ENCODE assay signal across 11 cellular contexts in the genomic region with DNA sequence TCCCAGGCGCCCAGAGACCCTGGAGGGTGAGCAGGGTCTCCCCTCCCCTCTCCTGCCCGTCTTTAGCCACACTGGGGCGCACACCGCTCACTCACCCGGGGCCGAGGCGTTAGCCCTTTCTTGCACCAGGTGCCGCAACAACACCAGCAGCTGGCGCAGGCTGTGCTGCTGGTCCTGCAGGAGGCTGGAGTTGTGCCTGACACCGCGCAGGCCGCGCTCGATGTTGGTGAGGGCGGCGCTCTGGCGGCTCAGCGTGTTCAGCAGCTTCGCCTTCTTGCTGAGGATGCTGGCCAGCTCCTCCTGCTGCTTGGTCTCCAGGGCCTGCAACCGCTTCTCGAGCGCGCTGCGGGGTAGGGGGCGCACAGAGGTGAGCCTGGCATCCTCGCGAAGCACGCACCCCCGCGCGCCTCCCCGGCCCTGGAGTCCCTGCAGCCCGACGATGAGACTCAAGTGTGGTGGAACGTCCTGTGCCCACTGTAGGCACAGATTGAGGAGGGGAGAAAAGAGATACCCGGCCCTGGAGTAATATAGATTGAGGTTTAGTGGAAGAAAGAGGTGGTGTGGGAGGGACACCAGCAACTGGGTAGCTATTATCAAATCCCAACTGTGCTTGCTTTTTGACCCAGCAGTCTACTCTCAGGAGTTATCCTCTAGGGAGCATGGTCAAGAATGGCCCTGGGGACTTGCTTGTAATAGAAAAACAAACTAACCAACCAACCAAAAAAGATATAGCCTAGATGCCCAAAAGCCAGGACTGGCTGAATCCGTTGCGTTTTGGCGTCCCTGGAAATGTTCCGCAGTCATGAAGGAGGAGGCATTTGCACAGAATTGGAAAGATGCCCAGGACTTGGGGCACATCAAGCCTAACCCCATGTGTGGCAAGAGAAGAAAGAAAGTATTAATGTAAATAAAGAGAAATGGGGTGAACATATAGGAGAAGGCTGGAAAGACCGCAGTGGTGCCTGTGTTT. TPM values are rescaled to one million over a fixed set of nuclear protein-coding genes. Genes with fewer than 3 reads are reported as not detected.
A peak's percentile ranks its signal among the peaks of the same experiment; 100 is the strongest.
DNase-seq lines count a peak whose midpoint lies in the region; ATAC-seq and TF ChIP-seq lines count a peak whose summit lies in the region.
"Had no signal": no experiment of that assay in that cellular context is flagged by ENCODE, and none has a peak within 500 bp of the region (broad histone marks: within the 10 kb centered on the region; RNA-seq: fewer than 3 reads in every experiment).

No MANE protein-coding gene starts in this region.

- POLR2A ChIA-PET in CD4-positive, alpha-beta memory T cell (lab: Charles Lee; ENCODE audit: partially characterized antibody), result no interaction called here

- in situ Hi-C loops in brain microvascular endothelial cell (cut with HindIII; ENCODE audit: low pct_ligation_motif_present, low sequenced_read_pairs), result no loop called here

- H3K9me3 Mint-ChIP-seq in CD4-positive, alpha-beta memory T cell, result no peaks in the 10 kb centered on the region
- H3K9me3 Mint-ChIP-seq: activated T-cell treated with anti-CD3 and anti-CD28 coated beads, Interleukin-2, amount 50 U/mL, for 72 hours had no signal

- no peak overlapping the region for H3K27ac Mint-ChIP-seq in CD4-positive, alpha-beta memory T cell
- H3K27ac Mint-ChIP-seq: activated T-cell treated with anti-CD3 and anti-CD28 coated beads, Interleukin-2, amount 50 U/mL, for 72 hours had no signal

- H3K36me3 ChIP-seq in brain microvascular endothelial cell (replicated peaks), result no peaks in the 10 kb centered on the region
- H3K36me3 ChIP-seq in upper lobe of right lung, result no peaks in the 10 kb centered on the region
- no peaks in the 10 kb centered on the region for H3K36me3 ChIP-seq in CD4-positive, alpha-beta memory T cell (ENCODE audit: insufficient read depth, low read length)

- peak; percentile 8 for TF ChIP-seq CTCF in brain microvascular endothelial cell (IDR thresholded peaks at IDR 0.05; ENCODE audit: low read depth, low read length, missing control alignments)
- TF ChIP-seq CTCF in upper lobe of right lung (IDR thresholded peaks at IDR 0.05), result peak; percentile 11

- H3K4me1 ChIP-seq in upper lobe of right lung, result no peaks in the 10 kb centered on the region
- no peaks in the 10 kb centered on the region for H3K4me1 ChIP-seq in CD4-positive, alpha-beta memory T cell (ENCODE audit: insufficient read depth, low read length)

- H3K36me3 Mint-ChIP-seq in CD4-positive, alpha-beta memory T cell, result no peaks in the 10 kb centered on the region

- H3K4me1 Mint-ChIP-seq in CD4-positive, alpha-beta memory T cell, result peaks cover 0 to 6% (median 3%) of the 10 kb centered on the region in 4 donors

- DNase-seq in Right ventricle myocardium inferior (ENCODE audit: missing footprints), result peak; percentile 87
- DNase-seq in cardiac septum (ENCODE audit: low spot score), result no peak
- peak; percentile 19 for DNase-seq in brain microvascular endothelial cell
- DNase-seq in iris pigment epithelial cell (ENCODE audit: low read depth), result peak; percentile 55
- no peak for DNase-seq in upper lobe of right lung
- DNase-seq in CD4-positive, alpha-beta memory T cell, result no peak
- DNase-seq: DND-41 had no signal

- ATAC-seq in Right ventricle myocardium inferior, result peak; percentile 65
- ATAC-seq in upper lobe of right lung, result peak; percentile 31
- no peak for ATAC-seq in GM21717 (IDR thresholded peaks at IDR 0.05; ENCODE audit: unreplicated experiment)
- no peak for ATAC-seq in GM21381 (IDR thresholded peaks at IDR 0.05; ENCODE audit: unreplicated experiment)

- H3K27me3 ChIP-seq in brain microvascular endothelial cell (replicated peaks) (peaks cover 2% of the 10 kb centered on the region), upper lobe of right lung (peaks cover 8% of the 10 kb centered on the region)
- no peaks in the 10 kb centered on the region for H3K27me3 ChIP-seq in CD4-positive, alpha-beta memory T cell (ENCODE audit: insufficient read depth, low read length)

- H3K9me3 ChIP-seq in upper lobe of right lung, result no peaks in the 10 kb centered on the region
- no peaks in the 10 kb centered on the region for H3K9me3 ChIP-seq in CD4-positive, alpha-beta memory T cell (ENCODE audit: control insufficient read depth in 1 of 2, low read length in 2 of 2)

- CTCF ChIA-PET in CD4-positive, alpha-beta memory T cell (lab: Charles Lee; ENCODE audit: partially characterized antibody), result no interaction called here

- peaks cover 7% of the 10 kb centered on the region in 2 donors for H3K27me3 Mint-ChIP-seq in CD4-positive, alpha-beta memory T cell

- no peak overlapping the region for H3K27ac ChIP-seq in brain microvascular endothelial cell
- H3K27ac ChIP-seq in upper lobe of right lung, result no peak overlapping the region
- H3K27ac ChIP-seq in CD4-positive, alpha-beta memory T cell (ENCODE audit: low read depth, low read length), result no peak overlapping the region

- intact Hi-C loops in Right ventricle myocardium inferior (cut with DNase I) (loop anchor here (10.0 kb wide), 1 partner anchor 70 kb away; no protein-coding TSS in a partner anchor), cardiac septum (cut with DNase I) (no loop called here), upper lobe of right lung (cut with DNase I) (no loop called here)
- intact Hi-C loops in CD4-positive, alpha-beta memory T cell (cut with micrococcal nuclease), result no loop called here

- no peak overlapping the region for H3K4me3 Mint-ChIP-seq in CD4-positive, alpha-beta memory T cell
- H3K4me3 Mint-ChIP-seq: activated T-cell treated with anti-CD3 and anti-CD28 coated beads, Interleukin-2, amount 50 U/mL, for 72 hours had no signal

- no peak overlapping the region for H3K4me3 ChIP-seq in brain microvascular endothelial cell (ENCODE audit: low read depth, low read length)
- no peak overlapping the region for H3K4me3 ChIP-seq in upper lobe of right lung
- H3K4me3 ChIP-seq in CD4-positive, alpha-beta memory T cell (ENCODE audit: low read length in 2 of 2), result no peak overlapping the region

RNA-seq across cellular contexts. Expression of gene ANGPT4, which starts 30.9 kb away (rescaled TPM):
- total RNA-seq in Right ventricle myocardium inferior (0.05 TPM), cardiac septum (not detected), upper lobe of right lung (0.81 TPM)
- not detected for total RNA-seq in CD4-positive, alpha-beta memory T cell
- not detected for polyA plus RNA-seq in CD4-positive, alpha-beta memory T cell
- total RNA-seq: activated T-cell treated with anti-CD3 and anti-CD28 coated beads, Interleukin-2, amount 50 U/mL, for 72 hours; mononuclear cell had no signal

RNA-seq across cellular contexts. Expression of gene FAM110A, which starts 51.8 kb away (rescaled TPM):
- total RNA-seq in Right ventricle myocardium inferior (2.6 TPM), cardiac septum (1.8 TPM), upper lobe of right lung (16.8 TPM)
- total RNA-seq in CD4-positive, alpha-beta memory T cell, result 10 to 100 TPM; 19.8 to 21.7 TPM
- polyA plus RNA-seq in CD4-positive, alpha-beta memory T cell, result 10 to 100 TPM in 1 of 2 donors, 1 to 10 TPM in 1; 8.1 to 15.4 TPM

Comparison
In these comparisons a context has a peak if more than half of its experiments do, and no peak if none do; other contexts are left out.
1. DNase-seq: peak in Right ventricle myocardium inferior (single experiment), brain microvascular endothelial cell (single experiment) and iris pigment epithelial cell (single experiment); none in cardiac septum (single experiment), upper lobe of right lung (single experiment) and CD4-positive, alpha-beta memory T cell (0 of 5).
2. ATAC-seq: peak in Right ventricle myocardium inferior (single experiment) and upper lobe of right lung (single experiment); none in GM21717 (single experiment) and GM21381 (single experiment).